Comparison of ENCODE assay signal across 8 cellular contexts in genomic region chr4:107931775-107932321, GRCh38. TPM values are rescaled to one million over a fixed set of nuclear protein-coding genes. Genes with fewer than 3 reads are reported as not detected.
DNase-seq lines count a peak whose midpoint lies in the region; ATAC-seq and TF ChIP-seq lines count a peak whose summit lies in the region.

No MANE protein-coding gene starts in this region.

- peaks cover 32% of the 10 kb centered on the region for H3K4me1 Mint-ChIP-seq in activated T-cell treated with anti-CD3 and anti-CD28 coated beads, Interleukin-2, amount 50 U/mL, for 72 hours (ENCODE audit: low read depth)
- peaks cover 8% of the 10 kb centered on the region for H3K4me1 Mint-ChIP-seq in progenitor cell of endocrine pancreas (ENCODE audit: low read depth)

- H3K9ac ChIP-seq in HUES48 (ENCODE audit: low read depth, low read length) = peak overlapping the region; percentile 57

- DNase-seq in NCI-H2227 (lab: John Stamatoyannopoulos, UW; ENCODE audit: unreplicated experiment) (peak; percentile 10), NCI-H2227 treated with DMSO at 0.1 percent for 48 hours (lab: John Stamatoyannopoulos, UW) (no peak), foreskin fibroblast (no peak), progenitor cell of endocrine pancreas (ENCODE audit: low spot score, unreplicated experiment) (no peak), GDM1 (lab: John Stamatoyannopoulos, UW) (no peak), AG08395 (ENCODE audit: low spot score) (no peak)
- peak; percentile 43 to 59 for DNase-seq in activated T-cell treated with anti-CD3 and anti-CD28 coated beads, Interleukin-2, amount 50 U/mL, for 72 hours

- 0 out of 2 replicates have a peak, but pooled peaks cover 3% of the 10 kb centered on the region for H3K36me3 ChIP-seq in HUES48 (ENCODE audit: control insufficient read depth, insufficient read depth, low read length)

- H3K27ac ChIP-seq in HUES48 (ENCODE audit: low read depth, low read length) = no peak overlapping the region

- TF ChIP-seq CTCF in foreskin fibroblast (IDR thresholded peaks at IDR 0.05; ENCODE audit: low read depth, low read length) = no peak
- no peak for TF ChIP-seq CTCF in progenitor cell of endocrine pancreas (IDR thresholded peaks at IDR 0.05; ENCODE audit: unreplicated experiment)

- H3K4me3 ChIP-seq in HUES48 (ENCODE audit: low read depth, low read length) = peak overlapping the region; percentile 74
- H3K4me3 ChIP-seq in foreskin fibroblast (ENCODE audit: low read depth in 1 of 2, low read length in 2 of 2) = peak overlapping the region; percentile 61 to 70

- H3K27me3 Mint-ChIP-seq in activated T-cell treated with anti-CD3 and anti-CD28 coated beads, Interleukin-2, amount 50 U/mL, for 72 hours (ENCODE audit: low read depth) = peaks cover 6% of the 10 kb centered on the region
- H3K27me3 Mint-ChIP-seq in progenitor cell of endocrine pancreas = peaks cover 51% of the 10 kb centered on the region

- peak; percentile 35 to 50 for ATAC-seq in activated T-cell treated with anti-CD3 and anti-CD28 coated beads, Interleukin-2, amount 50 U/mL, for 72 hours (replicated peaks in 1 of 2)

- H3K4me3 Mint-ChIP-seq in activated T-cell treated with anti-CD3 and anti-CD28 coated beads, Interleukin-2, amount 50 U/mL, for 72 hours = peak overlapping the region; percentile 87 to 93
- peak overlapping the region; percentile 77 for H3K4me3 Mint-ChIP-seq in progenitor cell of endocrine pancreas (ENCODE audit: low read depth)

- no peaks in the 10 kb centered on the region for H3K9me3 Mint-ChIP-seq in activated T-cell treated with anti-CD3 and anti-CD28 coated beads, Interleukin-2, amount 50 U/mL, for 72 hours
- H3K9me3 Mint-ChIP-seq in progenitor cell of endocrine pancreas (ENCODE audit: low read depth) = no peaks in the 10 kb centered on the region

- H3K9me3 ChIP-seq in HUES48 (ENCODE audit: control insufficient read depth, insufficient read depth, low read length) = no peaks in the 10 kb centered on the region

- peaks cover 16% of the 10 kb centered on the region; the same call in 1 of the 2 replicates for H3K4me1 ChIP-seq in HUES48 (ENCODE audit: control insufficient read depth, insufficient read depth, low read length)

- H3K36me3 Mint-ChIP-seq in activated T-cell treated with anti-CD3 and anti-CD28 coated beads, Interleukin-2, amount 50 U/mL, for 72 hours (ENCODE audit: insufficient read depth in 2 of 2) = peaks cover 3% of the 10 kb centered on the region in 2 donors
- H3K36me3 Mint-ChIP-seq in progenitor cell of endocrine pancreas (ENCODE audit: insufficient read depth) = peaks cover 2% of the 10 kb centered on the region

- H3K27me3 ChIP-seq in HUES48 (ENCODE audit: control insufficient read depth, insufficient read depth, low read length) = peaks cover 31% of the 10 kb centered on the region

- peak overlapping the region; percentile 64 for H3K27ac Mint-ChIP-seq in activated T-cell treated with anti-CD3 and anti-CD28 coated beads, Interleukin-2, amount 50 U/mL, for 72 hours
- H3K27ac Mint-ChIP-seq in progenitor cell of endocrine pancreas = peak overlapping the region; percentile 87

RNA-seq across cellular contexts. Expression of gene CYP2U1, which starts 0.5 kb away (rescaled TPM):
- total RNA-seq in activated T-cell treated with anti-CD3 and anti-CD28 coated beads, Interleukin-2, amount 50 U/mL, for 72 hours = 1 to 10 TPM; 2.2 to 2.8 TPM
- 5.2 and 6.1 TPM in 2 replicates for total RNA-seq in progenitor cell of endocrine pancreas

RNA-seq across cellular contexts. Expression of gene HADH, which starts 57.8 kb away (rescaled TPM):
- total RNA-seq in activated T-cell treated with anti-CD3 and anti-CD28 coated beads, Interleukin-2, amount 50 U/mL, for 72 hours = 10 to 100 TPM; 35.7 to 45.7 TPM
- total RNA-seq in progenitor cell of endocrine pancreas = 44.1 TPM in 2 replicates

Comparison
In these comparisons a context has a peak if more than half of its experiments do, and no peak if none do; other contexts are left out.
1. DNase-seq: peak in NCI-H2227 (single experiment) and activated T-cell treated with anti-CD3 and anti-CD28 coated beads, Interleukin-2, amount 50 U/mL, for 72 hours (2 of 2); none in NCI-H2227 treated with DMSO at 0.1 percent for 48 hours (single experiment), foreskin fibroblast (0 of 2), progenitor cell of endocrine pancreas (single experiment), GDM1 (single experiment) and AG08395 (single experiment).